In the genomic region with DNA sequence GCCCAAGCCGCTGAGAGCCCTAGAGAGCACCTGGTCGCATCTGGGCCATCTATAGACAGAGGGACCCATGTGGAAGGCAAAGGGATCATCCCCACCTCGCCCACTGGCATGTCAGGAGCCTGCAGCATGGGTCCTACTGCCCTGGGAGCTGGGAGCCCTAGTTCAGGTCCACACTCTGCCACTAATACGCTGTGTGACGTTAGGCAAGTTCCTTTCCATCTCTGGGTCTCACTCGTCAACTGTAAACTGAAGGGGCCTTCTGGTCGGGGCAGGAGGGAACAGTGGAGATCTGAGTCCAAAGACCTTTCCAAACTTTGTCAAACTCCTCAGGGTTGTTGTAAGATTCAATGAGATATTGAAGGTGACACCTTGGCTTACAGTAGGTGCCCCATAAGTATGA, we compare ENCODE assay signal across 1 cellular context.
TF ChIP-seq lines count a peak whose summit lies in the region.

No MANE protein-coding gene starts in this region.

TF ChIP-seq in liver, 16 proteins besides CTCF, POLR2A, EP300 and RAD21:
- TF ChIP-seq YY1 (IDR thresholded peaks at IDR 0.05): no peak
